In genomic region chr5:34923694-34924461, GRCh38 we compare ENCODE assay signal across 10 cellular contexts. TPM values are rescaled to one million over a fixed set of nuclear protein-coding genes. Genes with fewer than 3 reads are reported as not detected.
A peak's percentile ranks its signal among the peaks of the same experiment; 100 is the strongest.
DNase-seq lines count a peak whose midpoint lies in the region; ATAC-seq and TF ChIP-seq lines count a peak whose summit lies in the region.
"Had no signal": no experiment of that assay in that cellular context is flagged by ENCODE, and none has a peak within 500 bp of the region (broad histone marks: within the 10 kb centered on the region; RNA-seq: fewer than 3 reads in every experiment).

No MANE protein-coding gene starts in this region.

- TF ChIP-seq CTCF in GM10248 (IDR thresholded peaks at IDR 0.05; ENCODE audit: control extremely low read depth, extremely low read depth, low read depth, missing control alignments) (no peak), HCT116 (IDR thresholded peaks at IDR 0.05 in 2 of 3, conservative IDR thresholded peaks at IDR 0.05 in 1 of 3; ENCODE audit: borderline replicate concordance in 1 of 3, insufficient read depth in 1 of 3, low read depth in 2 of 3, low read length in 2 of 3) (no peak)

- H3K4me3 Mint-ChIP-seq in naive thymus-derived CD8-positive, alpha-beta T cell, result peak overlapping the region in 2 of 10 donors; percentile 2 to 34

- peaks cover 0 to 69% (median 9%) of the 10 kb centered on the region in 3 donors for H3K36me3 Mint-ChIP-seq in naive thymus-derived CD8-positive, alpha-beta T cell

- peaks cover 78% of the 10 kb centered on the region for H3K79me2 ChIP-seq in HCT116 (ENCODE audit: insufficient read depth, low read length)

- no peak for TF ChIP-seq RAD21 in HCT116 (IDR thresholded peaks at IDR 0.05; ENCODE audit: low read depth)

- peak overlapping the region; percentile 81 for H3K27ac ChIP-seq in HCT116 (ENCODE audit: low read depth, low read length)
- H3K27ac ChIP-seq: neutrophil, VCaP had no signal

- BruUV-seq in HCT116 (replicated peaks; lab: Mats Ljungman, UMichigan), result no TSS peak

- no peaks in the 10 kb centered on the region for H3K27me3 Mint-ChIP-seq in naive thymus-derived CD8-positive, alpha-beta T cell

- peaks cover 2 to 14% (median 5%) of the 10 kb centered on the region in 4 donors for H3K4me1 Mint-ChIP-seq in naive thymus-derived CD8-positive, alpha-beta T cell

- H3K4me2 ChIP-seq in HCT116 (ENCODE audit: low read length), result peak overlapping the region; percentile 64

- peaks cover 31 to 49% of the 10 kb centered on the region in 2 experiments for H3K4me1 ChIP-seq in HCT116 (ENCODE audit: control insufficient read depth in 1 of 2, insufficient read depth in 2 of 2, low read length in 2 of 2)

- H3K9me3 ChIP-seq in HCT116 (ENCODE audit: control insufficient read depth in 1 of 2, insufficient read depth in 1 of 2, low read depth in 1 of 2, low read length in 2 of 2), result no peaks in the 10 kb centered on the region
- H3K9me3 ChIP-seq: neutrophil had no signal

- RAD21 ChIA-PET in HCT116 (lab: Charles Lee; ENCODE audit: low non-redundant PET in 1 of 2, low total read pairs in 2 of 2, uncharacterized antibody in 2 of 2, unreplicated experiment in 2 of 2), result no interaction called here

- peak overlapping the region; percentile 12; the same call in 1 of the 2 replicates for H3K9ac ChIP-seq in HCT116 (ENCODE audit: low read length)

- H3K9me3 Mint-ChIP-seq in naive thymus-derived CD8-positive, alpha-beta T cell, result no peaks in the 10 kb centered on the region

- peaks cover 34% of the 10 kb centered on the region; the same call in 1 of the 2 replicates for H4K20me1 ChIP-seq in HCT116 (ENCODE audit: insufficient read depth)

- H3K27me3 ChIP-seq in HCT116 (ENCODE audit: insufficient read depth, low read length), result no peaks in the 10 kb centered on the region
- H3K27me3 ChIP-seq: neutrophil had no signal

- peak overlapping the region in 6 of 10 donors; percentile 27 to 74 (median 56) for H3K27ac Mint-ChIP-seq in naive thymus-derived CD8-positive, alpha-beta T cell

- H3K36me3 ChIP-seq in HCT116 (ENCODE audit: control insufficient read depth in 1 of 2, insufficient read depth in 2 of 2, low read length in 2 of 2), result peaks cover 45 to 56% of the 10 kb centered on the region in 2 experiments

- peak overlapping the region in 1 of 2 experiments; percentile 30; a peak in 1 of 4 replicates for H3K4me3 ChIP-seq in HCT116 (replicated peaks in 1 of 2; ENCODE audit: low read depth in 1 of 2, low read length in 2 of 2)

- POLR2A ChIA-PET in GM10248 (lab: Yijun Ruan, JAX) (no interaction called here), HCT116 (lab: Charles Lee) (interaction anchor here (1.2 to 1.5 kb wide), 2 partner anchors 8 to 9 kb away, joined by 5 to 6 read pairs; partner anchors contain the start of genes BRIX1 and RAD1)
- POLR2A ChIA-PET in naive thymus-derived CD8-positive, alpha-beta T cell (lab: Charles Lee), result interaction anchor here (1.1 kb wide), 1 partner anchor 8 kb away, joined by 6 read pairs; the partner anchor contains the start of genes BRIX1 and RAD1

- no peaks in the 10 kb centered on the region for H3K9me2 ChIP-seq in HCT116 (ENCODE audit: insufficient read depth)

- ATAC-seq in HCT116, result peak; percentile 85
- peak in 1 of 2 donors; percentile 79 for ATAC-seq in naive thymus-derived CD8-positive, alpha-beta T cell
- no peak for ATAC-seq in GM18511 (IDR thresholded peaks at IDR 0.05; ENCODE audit: unreplicated experiment)
- ATAC-seq in HG03135 (IDR thresholded peaks at IDR 0.05; ENCODE audit: unreplicated experiment), result no peak

- no peak overlapping the region for H2AFZ ChIP-seq in HCT116 (ENCODE audit: low read depth, low read length, poor library complexity, severe bottlenecking)

- peak; percentile 24 for DNase-seq in GM10248 (ENCODE audit: extremely low spot score)
- peak; percentile 74 for DNase-seq in HCT116 (ENCODE audit: low read depth, low spot score)
- DNase-seq in NCI-H460 (ENCODE audit: extremely low read depth, low read depth), result peak; percentile 57
- DNase-seq in amniotic stem cell (lab: John Stamatoyannopoulos, UW), result peak; percentile 80
- DNase-seq in naive thymus-derived CD8-positive, alpha-beta T cell, result peak in 1 of 10 donors; percentile 3
- no peak for DNase-seq in COLO668 (lab: John Stamatoyannopoulos, UW; ENCODE audit: unreplicated experiment)

- intact Hi-C loops in HCT116 (cut with micrococcal nuclease), result loop anchor here (10.0 kb wide), 1 partner anchor 1479 kb away; the partner anchor contains the start of gene TARS1

- TF ChIP-seq POLR2A in HCT116 (IDR thresholded peaks at IDR 0.05; ENCODE audit: borderline replicate concordance, extremely low read depth, insufficient read depth, insufficient read length), result no peak

- CTCF ChIA-PET in GM10248 (lab: Yijun Ruan, JAX), result interaction anchor here (0.8 to 3.5 kb wide), 4 partner anchors 8 to 80 kb away, joined by 3 to 11 read pairs (median 4); partner anchors contain the start of genes BRIX1 and RAD1
- CTCF ChIA-PET in HCT116 (lab: Charles Lee), result no interaction called here

TF ChIP-seq in HCT116, 20 proteins besides CTCF, POLR2A, EP300 and RAD21 (continues in another document):
- TF ChIP-seq ZFX (IDR thresholded peaks at IDR 0.05) (no peak), FOSL1 (IDR thresholded peaks at IDR 0.05; ENCODE audit: low read depth) (peak; percentile 98), EGR1 (IDR thresholded peaks at IDR 0.05; ENCODE audit: low read depth) (no peak), JUND (IDR thresholded peaks at IDR 0.05) (peak; percentile 96), EZH2phosphoT487 (IDR thresholded peaks at IDR 0.05; ENCODE audit: borderline replicate concordance) (no peak), POLR2AphosphoS5 (IDR thresholded peaks at IDR 0.05; ENCODE audit: low read depth, low read length) (peak; percentile 19; the same call in 1 of the 2 replicates), ELF1 (IDR thresholded peaks at IDR 0.05; ENCODE audit: borderline replicate concordance, low read depth) (no peak), YY1 (IDR thresholded peaks at IDR 0.05; ENCODE audit: extremely low read depth, insufficient replicate concordance, low read depth, low read length) (peak; percentile 36), EZH2 (IDR thresholded peaks at IDR 0.05) (no peak), SIN3A (IDR thresholded peaks at IDR 0.05; ENCODE audit: low read depth) (peak; percentile 43; the same call in 1 of the 2 replicates), SRF (IDR thresholded peaks at IDR 0.05; ENCODE audit: low read depth) (peak; percentile 75), SP1 (IDR thresholded peaks at IDR 0.05; ENCODE audit: low read depth) (peak; percentile 70), MAX (IDR thresholded peaks at IDR 0.05) (no peak; the same call in 1 of the 2 replicates), REST (IDR thresholded peaks at IDR 0.05; ENCODE audit: low read depth) (no peak), TCF7L2 (IDR thresholded peaks at IDR 0.05; ENCODE audit: borderline replicate concordance, extremely low read depth, insufficient read depth, insufficient read length) (no peak), ZNF274 (IDR thresholded peaks at IDR 0.05; ENCODE audit: low read depth, low read length) (no peak)

RNA-seq across cellular contexts. Expression of gene DNAJC21, which starts 5.5 kb away (rescaled TPM):
- total RNA-seq in HCT116 (2021; ENCODE audit: unreplicated experiment), result 34.7 TPM
- 21.4 and 24.7 TPM in 2 replicates for polyA plus RNA-seq in HCT116 (2012)
- total RNA-seq in NCI-H460 (2014; rRNA removed; shearing (Covaris generic)), result 39.3 and 42.9 TPM in 2 replicates
- 25.7 and 32.4 TPM in 2 replicates for polyA plus RNA-seq in NCI-H460 (2014; cell fraction: nucleus; rRNA removed)
- 10 to 100 TPM; 57.9 to 62.6 TPM for total RNA-seq in naive thymus-derived CD8-positive, alpha-beta T cell
- polyA plus RNA-seq in naive thymus-derived CD8-positive, alpha-beta T cell, result 10 to 100 TPM; 14.6 to 27.6 (median 21.8) TPM

RNA-seq across cellular contexts. Expression of gene BRIX1, which starts 8.4 kb away (rescaled TPM):
- total RNA-seq in HCT116 (2021; ENCODE audit: unreplicated experiment), result 76.4 TPM
- 14.4 and 22.8 TPM in 2 replicates for polyA plus RNA-seq in HCT116 (2012)
- 96.5 and 97.2 TPM in 2 replicates for total RNA-seq in NCI-H460 (2014; rRNA removed; shearing (Covaris generic))
- polyA plus RNA-seq in NCI-H460 (2014; cell fraction: nucleus; rRNA removed), result 58.0 and 61.8 TPM in 2 replicates
- total RNA-seq in naive thymus-derived CD8-positive, alpha-beta T cell, result 10 to 100 TPM; 36.8 to 41.1 TPM
- 10 to 100 TPM; 43.4 to 49.9 (median 45.5) TPM for polyA plus RNA-seq in naive thymus-derived CD8-positive, alpha-beta T cell

RNA-seq across cellular contexts. Expression of gene RAD1, which starts 8.6 kb away (rescaled TPM):
- 24.8 TPM for total RNA-seq in HCT116 (2021; ENCODE audit: unreplicated experiment)
- 21.6 and 26.3 TPM in 2 replicates for polyA plus RNA-seq in HCT116 (2012)
- total RNA-seq in NCI-H460 (2014; rRNA removed; shearing (Covaris generic)), result 38.0 and 38.1 TPM in 2 replicates
- polyA plus RNA-seq in NCI-H460 (2014; cell fraction: nucleus; rRNA removed), result 17.4 and 23.1 TPM in 2 replicates
- 10 to 100 TPM; 29.5 to 33.9 TPM for total RNA-seq in naive thymus-derived CD8-positive, alpha-beta T cell
- 10 to 100 TPM; 18.8 to 19.9 (median 19.4) TPM for polyA plus RNA-seq in naive thymus-derived CD8-positive, alpha-beta T cell
